Comparison of ENCODE assay signal across 9 cellular contexts in genomic region chr1:153626477-153626928, GRCh38. TPM values are rescaled to one million over a fixed set of nuclear protein-coding genes. Genes with fewer than 3 reads are reported as not detected.
A peak's percentile ranks its signal among the peaks of the same experiment; 100 is the strongest.
DNase-seq lines count a peak whose midpoint lies in the region; ATAC-seq and TF ChIP-seq lines count a peak whose summit lies in the region.
"Had no signal": no experiment of that assay in that cellular context is flagged by ENCODE, and none has a peak within 500 bp of the region (broad histone marks: within the 10 kb centered on the region; RNA-seq: fewer than 3 reads in every experiment).

No MANE protein-coding gene starts in this region.

- CTCF ChIA-PET in A673 (lab: Charles Lee) (no interaction called here), PC-9 (lab: Charles Lee) (interaction anchor here (0.8 to 1.9 kb wide), 9 partner anchors 10 to 111 kb away, joined by 3 to 19 read pairs (median 6); partner anchors contain the start of genes S100A14 and S100A16)

- peak overlapping the region; percentile 100 for H3K4me2 ChIP-seq in PC-9

- DNase-seq in A673 (ENCODE audit: low spot score), result no peak
- no peak for DNase-seq in PC-9
- no peak for DNase-seq in esophagus muscularis mucosa (ENCODE audit: extremely low spot score)
- no peak for DNase-seq in omental fat pad (ENCODE audit: low spot score)
- no peak for DNase-seq in NCI-H1105 (lab: John Stamatoyannopoulos, UW)
- DNase-seq in G401 (ENCODE audit: low spot score), result no peak
- no peak for DNase-seq in LoVo (ENCODE audit: low spot score)
- DNase-seq: activated T-cell treated with anti-CD3 and anti-CD28 coated beads, Interleukin-2, amount 50 U/mL, for 24 hours had no signal

- BruUV-seq in A673 (replicated peaks; lab: Mats Ljungman, UMichigan) (no TSS peak), PC-9 (replicated peaks; lab: Mats Ljungman, UMichigan) (no TSS peak)

- peak overlapping the region; percentile 74 for H2AFZ ChIP-seq in PC-9

- intact Hi-C loops in A673 (cut with micrococcal nuclease; ENCODE audit: unreplicated experiment) (no loop called here), PC-9 (cut with micrococcal nuclease; ENCODE audit: unreplicated experiment) (loop anchor here (2.0 kb wide), 2 partner anchors 94 to 116 kb away; no protein-coding TSS in a partner anchor), esophagus muscularis mucosa (cut with DNase I) (no loop called here)

- no peak for TF ChIP-seq EP300 in esophagus muscularis mucosa (IDR thresholded peaks at IDR 0.05)

- 54% methylated on average over 4 of the region's 4 CpGs for WGBS in esophagus muscularis mucosa

- H3K9me3 ChIP-seq in A673 (ENCODE audit: low read depth, low read length, poor library complexity, severe bottlenecking) (no peaks in the 10 kb centered on the region), PC-9 (ENCODE audit: insufficient read depth, low read depth) (no peaks in the 10 kb centered on the region), esophagus muscularis mucosa (no peaks in the 10 kb centered on the region)

- H3K36me3 ChIP-seq in A673 (ENCODE audit: insufficient read depth, low read length, poor library complexity, severe bottlenecking) (no peaks in the 10 kb centered on the region), PC-9 (ENCODE audit: low read depth) (peaks cover 21% of the 10 kb centered on the region; the same call in 1 of the 2 replicates), esophagus muscularis mucosa (peaks cover 0 to 35% (median 12%) of the 10 kb centered on the region in 4 donors)

- no peak for TF ChIP-seq POLR2A in esophagus muscularis mucosa (IDR thresholded peaks at IDR 0.05; ENCODE audit: low read depth)

- H3K27ac ChIP-seq in A673 (ENCODE audit: low read depth, low read length, poor library complexity, severe bottlenecking) (peak overlapping the region; percentile 69), PC-9 (peak overlapping the region; percentile 88), esophagus muscularis mucosa (replicated peaks in 1 of 4) (peak overlapping the region; percentile 83 to 91 (median 88))

- peak; percentile 6 for ATAC-seq in omental fat pad (ENCODE audit: low FRiP score)
- ATAC-seq in GM18517 (IDR thresholded peaks at IDR 0.05; ENCODE audit: unreplicated experiment), result no peak

- H3F3A ChIP-seq in PC-9 (ENCODE audit: insufficient read depth, low read depth), result peaks cover 17% of the 10 kb centered on the region

- H3K79me2 ChIP-seq in PC-9 (ENCODE audit: low read depth), result peaks cover 36% of the 10 kb centered on the region

- no peaks in the 10 kb centered on the region for H3K9me2 ChIP-seq in PC-9 (ENCODE audit: insufficient read depth)

- POLR2A ChIA-PET in A673 (lab: Charles Lee; ENCODE audit: low non-redundant PET) (interaction anchor here (0.6 kb wide), 1 partner anchor 189 kb away, joined by 10 read pairs; no protein-coding TSS in a partner anchor), PC-9 (lab: Charles Lee; ENCODE audit: unreplicated experiment) (interaction anchor here (0.6 to 2.4 kb wide), 6 partner anchors 11 to 211 kb away, joined by 6 to 32 read pairs (median 14); partner anchors contain the start of genes S100A14 and S100A16)

- peaks cover 23% of the 10 kb centered on the region for H3K4me1 ChIP-seq in A673 (ENCODE audit: insufficient read depth, low read length, poor library complexity, severe bottlenecking)
- peaks cover 31% of the 10 kb centered on the region for H3K4me1 ChIP-seq in PC-9 (replicated peaks; ENCODE audit: insufficient read depth)
- H3K4me1 ChIP-seq in esophagus muscularis mucosa, result peaks cover 52 to 65% (median 55%) of the 10 kb centered on the region in 4 donors

- TF ChIP-seq CTCF in A673 (conservative IDR thresholded peaks at IDR 0.05; ENCODE audit: low read depth, low read length) (no peak), PC-9 (conservative IDR thresholded peaks at IDR 0.05) (no peak), esophagus muscularis mucosa (IDR thresholded peaks at IDR 0.05) (no peak), omental fat pad (IDR thresholded peaks at IDR 0.05) (no peak)

- H3K27me3 ChIP-seq in A673 (replicated peaks; ENCODE audit: insufficient read depth, low read depth, low read length, poor library complexity) (no peaks in the 10 kb centered on the region), PC-9 (ENCODE audit: insufficient read depth, low read depth) (no peaks in the 10 kb centered on the region), esophagus muscularis mucosa (no peaks in the 10 kb centered on the region)

- no peaks in the 10 kb centered on the region for H4K20me1 ChIP-seq in PC-9 (ENCODE audit: insufficient read depth)

- in situ Hi-C loops in G401 (cut with HindIII; ENCODE audit: low sequenced_read_pairs), result no loop called here

- no peak overlapping the region for H3K4me3 ChIP-seq in A673 (ENCODE audit: low read depth, low read length, poor library complexity, severe bottlenecking)
- peak overlapping the region; percentile 69 for H3K4me3 ChIP-seq in PC-9
- peak overlapping the region; percentile 57 to 65 (median 62) for H3K4me3 ChIP-seq in esophagus muscularis mucosa

RNA-seq across cellular contexts. Expression of gene S100A13, which starts 0.8 kb away (rescaled TPM):
- total RNA-seq in A673 (2021), result 11.0 and 18.0 TPM in 2 replicates
- 120 and 144 TPM in 2 replicates for total RNA-seq in PC-9 (2021)
- 10 to 100 TPM; 71.3 to 84.7 (median 83.1) TPM for total RNA-seq in esophagus muscularis mucosa
- 100 to 1,000 TPM; 118 to 192 (median 176) TPM for total RNA-seq in omental fat pad
- 111 and 239 TPM in 2 replicates for total RNA-seq in G401 (2014; rRNA removed; shearing (Covaris generic))

RNA-seq across cellular contexts. Expression of gene S100A1, which starts 1.7 kb away (rescaled TPM):
- total RNA-seq in A673 (2021) (0.72 TPM in 1 of 2 replicates, not detected in the other), PC-9 (2021) (0.46 and 1.0 TPM in 2 replicates), esophagus muscularis mucosa (10 to 100 TPM in 2 of 4 donors, 1 to 10 TPM in 2; 4.3 to 17.9 (median 9.2) TPM), omental fat pad (10 to 100 TPM in 3 of 4 donors, 1 to 10 TPM in 1; 6.0 to 36.5 (median 23.7) TPM)
- 132 and 195 TPM in 2 replicates for total RNA-seq in G401 (2014; rRNA removed; shearing (Covaris generic))

RNA-seq across cellular contexts. Expression of gene CHTOP, which starts 7.4 kb away (rescaled TPM):
- total RNA-seq in A673 (2021), result 99.8 and 101 TPM in 2 replicates
- 75.1 and 83.9 TPM in 2 replicates for total RNA-seq in PC-9 (2021)
- 10 to 100 TPM; 34.5 to 43.8 (median 37.6) TPM for total RNA-seq in esophagus muscularis mucosa
- total RNA-seq in omental fat pad, result 10 to 100 TPM; 31.4 to 63.5 (median 53.7) TPM
- total RNA-seq in G401 (2014; rRNA removed; shearing (Covaris generic)), result 42.5 and 66.4 TPM in 2 replicates

RNA-seq across cellular contexts. Expression of gene S100A14, which starts 10.4 kb away (rescaled TPM):
- total RNA-seq in A673 (2021) (not detected in 2 replicates), PC-9 (2021) (411 and 486 TPM in 2 replicates), esophagus muscularis mucosa (1 to 10 TPM in 1 of 4 donors, not detected in 3; 1.0 TPM), omental fat pad (1 to 10 TPM in 2 of 4 donors, under 1 TPM in 1, not detected in 1; 0.50 to 1.9 (median 1.3) TPM)
- 0.75 TPM in 1 of 2 replicates, not detected in the other for total RNA-seq in G401 (2014; rRNA removed; shearing (Covaris generic))

RNA-seq across cellular contexts. Expression of gene S100A16, which starts 13.6 kb away (rescaled TPM):
- total RNA-seq in A673 (2021) (0.43 TPM in 1 of 2 replicates, not detected in the other), PC-9 (2021) (226 and 276 TPM in 2 replicates), esophagus muscularis mucosa (10 to 100 TPM; 33.2 to 67.9 (median 48.2) TPM), omental fat pad (100 to 1,000 TPM in 3 of 4 donors, 10 to 100 TPM in 1; 84.5 to 225 (median 127) TPM)
- total RNA-seq in G401 (2014; rRNA removed; shearing (Covaris generic)), result 81.9 and 98.1 TPM in 2 replicates
